Comparison of ENCODE assay signal across 15 cellular contexts in the genomic region with DNA sequence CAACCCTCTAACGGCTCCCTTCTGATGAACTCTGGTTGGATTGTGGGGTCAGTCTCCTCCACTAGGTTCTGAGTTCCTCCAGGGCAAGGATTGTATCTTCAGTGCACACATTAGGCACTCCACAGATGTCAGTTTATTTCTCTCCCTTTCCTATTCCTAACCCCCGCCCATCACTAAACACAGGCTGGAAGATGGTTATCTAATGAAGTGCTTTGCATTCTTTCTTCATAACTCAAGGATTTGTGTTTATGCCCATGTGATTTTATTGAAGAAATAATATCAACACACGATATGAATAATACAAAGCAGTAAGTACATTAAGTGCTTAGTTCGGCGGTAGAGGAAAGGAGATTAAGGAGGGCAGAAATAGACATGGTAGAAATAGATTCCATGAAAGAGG. TPM values are rescaled to one million over a fixed set of nuclear protein-coding genes. Genes with fewer than 3 reads are reported as not detected.
DNase-seq lines count a peak whose midpoint lies in the region; ATAC-seq and TF ChIP-seq lines count a peak whose summit lies in the region.
"Had no signal": no experiment of that assay in that cellular context is flagged by ENCODE, and none has a peak within 500 bp of the region (broad histone marks: within the 10 kb centered on the region; RNA-seq: fewer than 3 reads in every experiment).

No MANE protein-coding gene starts in this region.

- H3K36me3 ChIP-seq in GM23248 (ENCODE audit: low read depth) (no peaks in the 10 kb centered on the region), OCI-LY7 (ENCODE audit: insufficient read depth, low read length) (no peaks in the 10 kb centered on the region), testis (ENCODE audit: low read depth, missing control alignments) (no peaks in the 10 kb centered on the region)
- H3K36me3 ChIP-seq: adrenal gland; BLaER1 treated with 17β-estradiol and CSF1 and Interleukin-3, amounts not matched to agents 10 nM and 100 nM had no signal

- no peak overlapping the region for H3K27ac ChIP-seq in GM23248
- H3K27ac ChIP-seq in OCI-LY7 (ENCODE audit: low read depth, low read length, poor library complexity, severe bottlenecking): peak overlapping the region; percentile 57
- peak overlapping the region; percentile 0 to 34 for H3K27ac ChIP-seq in testis
- H3K27ac ChIP-seq: adrenal gland; BLaER1 treated with 17β-estradiol and CSF1 and Interleukin-3, amounts not matched to agents 10 nM and 100 nM had no signal

- intact Hi-C loops in OCI-LY7 (cut with micrococcal nuclease; ENCODE audit: unreplicated experiment): loop anchor here (2.0 kb wide), 1 partner anchor 17 kb away; no protein-coding TSS in a partner anchor
- intact Hi-C loops in testis (cut with DNase I; ENCODE audit: low total_unique reads): no loop called here

- POLR2A ChIA-PET in OCI-LY7 (lab: Charles Lee): no interaction called here

- no peak for TF ChIP-seq CTCF in OCI-LY7 (conservative IDR thresholded peaks at IDR 0.05; ENCODE audit: low read length)
- TF ChIP-seq CTCF in fibroblast of the aortic adventitia (IDR thresholded peaks at IDR 0.05; ENCODE audit: insufficient read depth, low read length): no peak
- no peak for TF ChIP-seq CTCF in testis (IDR thresholded peaks at IDR 0.05)

- WGBS in GM23248 (ENCODE audit: low coverage in 1 of 2, low lambda C conversion rate in 2 of 2, missing lambda C conversion rate in 2 of 2), 2 experiments: 50 to 57% methylated on average over 5 of the region's 5 CpGs
- WGBS in testis, 2 donors: 60 to 74% methylated on average over 5 of the region's 5 CpGs

- ATAC-seq in GM21423 (IDR thresholded peaks at IDR 0.05; ENCODE audit: unreplicated experiment): no peak
- ATAC-seq: right cardiac atrium had no signal

- DNase-seq in GM23248 (peak; percentile 57), OCI-LY7 (ENCODE audit: low spot score) (no peak), fibroblast of the aortic adventitia (ENCODE audit: low read depth) (peak; percentile 45), testis (no peak), cerebellar cortex (ENCODE audit: low spot score) (no peak), UCSD-AML1 (lab: John Stamatoyannopoulos, UW; ENCODE audit: unreplicated experiment) (no peak)
- DNase-seq: activated CD4-positive, alpha-beta T cell treated with anti-CD3 and anti-CD28 coated beads, Interleukin-2, amount 10 ng/mL, durations not matched to agents 24 days and 14 days; adrenal gland; NCI-H187 treated with DMSO at 0.1 percent for 48 hours; nucleus accumbens; right cardiac atrium; stimulated activated CD4-positive, alpha-beta T cell treated with anti-CD3 and anti-CD28 coated beads, Interleukin-15, amount 100 ng/mL, for 24 hours; SW 1271 had no signal

- TF ChIP-seq POLR2A in testis (IDR thresholded peaks at IDR 0.05): no peak

- H3K4me1 ChIP-seq in GM23248 (ENCODE audit: insufficient read depth) (peaks cover 18% of the 10 kb centered on the region), OCI-LY7 (ENCODE audit: insufficient read depth, low read length, poor library complexity, severe bottlenecking) (peaks cover 42% of the 10 kb centered on the region), testis (peaks cover 7% of the 10 kb centered on the region)

- H3K4me2 ChIP-seq in GM23248 (ENCODE audit: unreplicated experiment): peak overlapping the region; percentile 44
- H3K4me2 ChIP-seq in OCI-LY7 (ENCODE audit: low read length): peak overlapping the region; percentile 46
- H3K4me2 ChIP-seq: BLaER1 treated with 17β-estradiol and CSF1 and Interleukin-3, amounts not matched to agents 10 nM and 100 nM had no signal

- CTCF ChIA-PET in OCI-LY7 (lab: Charles Lee; ENCODE audit: unreplicated experiment): no interaction called here

- in situ Hi-C loops in GM23248 (cut with MboI): no loop called here

- 0 out of 2 replicates have a peak overlapping the region, but pooled peaks have one; percentile 6 for H3K4me3 ChIP-seq in GM23248
- no peak overlapping the region for H3K4me3 ChIP-seq in OCI-LY7 (ENCODE audit: low read depth, low read length, poor library complexity, severe bottlenecking)
- no peak overlapping the region for H3K4me3 ChIP-seq in fibroblast of the aortic adventitia (ENCODE audit: low read depth, low read length)
- H3K4me3 ChIP-seq in testis: no peak overlapping the region
- H3K4me3 ChIP-seq: adrenal gland; BLaER1 treated with 17β-estradiol and CSF1 and Interleukin-3, amounts not matched to agents 10 nM and 100 nM had no signal

- no TSS peak for BruUV-seq in OCI-LY7 (replicated peaks; lab: Mats Ljungman, UMichigan)

- H3F3A ChIP-seq in GM23248 (ENCODE audit: insufficient read depth): 0 out of 2 replicates have a peak, but pooled peaks cover 6% of the 10 kb centered on the region

- H4K20me1 ChIP-seq in GM23248 (ENCODE audit: insufficient read depth) (no peaks in the 10 kb centered on the region), OCI-LY7 (ENCODE audit: insufficient read depth, low read length) (no peaks in the 10 kb centered on the region)

- H3K9me2 ChIP-seq in GM23248 (ENCODE audit: insufficient read depth): no peaks in the 10 kb centered on the region
- no peaks in the 10 kb centered on the region for H3K9me2 ChIP-seq in OCI-LY7 (ENCODE audit: insufficient read depth, low read length)

- H3K9ac ChIP-seq in GM23248: no peak overlapping the region; the same call in 1 of the 2 replicates
- H3K9ac ChIP-seq: BLaER1 treated with 17β-estradiol and CSF1 and Interleukin-3, amounts not matched to agents 10 nM and 100 nM had no signal

- H3K27me3 ChIP-seq in GM23248 (replicated peaks; ENCODE audit: insufficient read depth): no peaks in the 10 kb centered on the region
- no peaks in the 10 kb centered on the region for H3K27me3 ChIP-seq in testis
- H3K27me3 ChIP-seq: adrenal gland; BLaER1 treated with 17β-estradiol and CSF1 and Interleukin-3, amounts not matched to agents 10 nM and 100 nM had no signal

- H3K79me2 ChIP-seq in GM23248 (ENCODE audit: insufficient read depth) (no peaks in the 10 kb centered on the region), OCI-LY7 (ENCODE audit: insufficient read depth, low read depth, low read length) (no peaks in the 10 kb centered on the region)

- H2AFZ ChIP-seq in GM23248 (0 out of 2 replicates have a peak overlapping the region, but pooled peaks have one; percentile 14), OCI-LY7 (ENCODE audit: low read length) (peak overlapping the region; percentile 87; the same call in 1 of the 2 replicates)

- H3K9me3 ChIP-seq in GM23248 (ENCODE audit: low read depth) (no peaks in the 10 kb centered on the region), OCI-LY7 (ENCODE audit: low read length) (no peaks in the 10 kb centered on the region), testis (no peaks in the 10 kb centered on the region)
- H3K9me3 ChIP-seq: adrenal gland; BLaER1 treated with 17β-estradiol and CSF1 and Interleukin-3, amounts not matched to agents 10 nM and 100 nM had no signal

RNA-seq across cellular contexts. Expression of gene CREBRF, which starts 4.4 kb away (rescaled TPM):
- total RNA-seq in GM23248 (2014; rRNA removed; shearing (Covaris generic)): 10.0 and 14.6 TPM in 2 replicates
- polyA plus RNA-seq in GM23248 (2016; fragmentation: Nextera tagmentation; extraction: Ambion mirVana) (3.2 and 3.5 TPM in 2 replicates), testis (ENCODE audit: insufficient read depth, low read depth, low replicate concordance) (24.2 TPM)
- total RNA-seq in OCI-LY7 (2014; rRNA removed; shearing (Covaris generic)): 12.5 and 17.4 TPM in 2 replicates
- total RNA-seq in OCI-LY7 (2022) (12.1 and 14.5 TPM in 2 replicates), fibroblast of the aortic adventitia (ENCODE audit: low replicate concordance) (29.7 and 33.8 TPM in 2 replicates), testis (10 to 100 TPM; 55.6 to 58.4 TPM)

Comparison
In these comparisons a context has a peak if more than half of its experiments do, and no peak if none do; other contexts are left out.
1. DNase-seq: peak in GM23248 (single experiment) and fibroblast of the aortic adventitia (single experiment); none in OCI-LY7 (single experiment), testis (single experiment), cerebellar cortex (single experiment) and UCSD-AML1 (single experiment).